Comparison of ENCODE assay signal across 1 cellular context in the genomic region with DNA sequence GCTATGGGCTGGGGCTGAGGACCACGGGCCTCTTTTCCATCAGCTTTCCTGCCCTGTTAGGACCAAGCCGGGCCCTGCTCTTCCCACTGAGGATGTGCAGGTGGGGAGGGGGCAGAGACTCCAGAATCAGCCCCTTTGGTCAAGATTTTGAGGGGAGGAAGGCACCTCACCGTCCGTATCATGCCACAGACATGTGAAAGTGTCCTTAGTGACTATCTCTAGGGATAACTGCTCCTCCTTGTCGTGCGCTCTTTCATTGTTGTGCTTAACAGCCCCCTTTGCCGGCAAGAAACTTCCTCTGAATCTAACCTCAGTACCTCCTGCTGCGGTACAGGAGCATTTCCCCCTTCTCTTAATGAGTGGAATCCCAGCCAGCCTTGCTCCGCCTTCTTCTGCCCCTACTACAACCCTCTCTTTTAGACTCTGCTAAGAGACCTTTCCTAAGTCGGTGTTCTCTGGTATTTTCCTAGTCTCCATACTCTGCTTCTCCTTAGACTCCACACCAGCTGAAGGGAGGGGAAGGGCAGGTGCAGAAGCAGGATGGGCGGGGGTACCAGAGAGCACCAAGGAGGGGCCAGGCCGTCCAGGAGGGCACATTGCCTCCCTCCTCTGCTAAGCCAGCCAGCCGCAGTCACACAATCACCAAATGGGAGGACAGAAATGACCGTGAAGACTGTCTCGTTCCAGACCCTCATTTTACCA.
TF ChIP-seq lines count a peak whose summit lies in the region.

No MANE protein-coding gene starts in this region.

TF ChIP-seq in SK-N-SH treated with all-trans-retinoic acid at 6 μM for 48 hours, 23 proteins besides CTCF, POLR2A, EP300 and RAD21 (continued from another document):
- TF ChIP-seq, protein P1, sequence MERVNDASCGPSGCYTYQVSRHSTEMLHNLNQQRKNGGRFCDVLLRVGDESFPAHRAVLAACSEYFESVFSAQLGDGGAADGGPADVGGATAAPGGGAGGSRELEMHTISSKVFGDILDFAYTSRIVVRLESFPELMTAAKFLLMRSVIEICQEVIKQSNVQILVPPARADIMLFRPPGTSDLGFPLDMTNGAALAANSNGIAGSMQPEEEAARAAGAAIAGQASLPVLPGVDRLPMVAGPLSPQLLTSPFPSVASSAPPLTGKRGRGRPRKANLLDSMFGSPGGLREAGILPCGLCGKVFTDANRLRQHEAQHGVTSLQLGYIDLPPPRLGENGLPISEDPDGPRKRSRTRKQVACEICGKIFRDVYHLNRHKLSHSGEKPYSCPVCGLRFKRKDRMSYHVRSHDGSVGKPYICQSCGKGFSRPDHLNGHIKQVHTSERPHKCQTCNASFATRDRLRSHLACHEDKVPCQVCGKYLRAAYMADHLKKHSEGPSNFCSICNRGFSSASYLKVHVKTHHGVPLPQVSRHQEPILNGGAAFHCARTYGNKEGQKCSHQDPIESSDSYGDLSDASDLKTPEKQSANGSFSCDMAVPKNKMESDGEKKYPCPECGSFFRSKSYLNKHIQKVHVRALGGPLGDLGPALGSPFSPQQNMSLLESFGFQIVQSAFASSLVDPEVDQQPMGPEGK (CRISPR knock-in tag; IDR thresholded peaks at IDR 0.05; ENCODE audit: borderline replicate concordance): no peak
- TF ChIP-seq ZFP3 (CRISPR knock-in tag; IDR thresholded peaks at IDR 0.05) (no peak), ESRRG (CRISPR knock-in tag; IDR thresholded peaks at IDR 0.05) (no peak), RARB (CRISPR knock-in tag; IDR thresholded peaks at IDR 0.05) (no peak), ZNF565 (CRISPR knock-in tag; conservative IDR thresholded peaks at IDR 0.05; ENCODE audit: low read depth) (no peak), BACH2 (CRISPR knock-in tag; IDR thresholded peaks at IDR 0.05; ENCODE audit: borderline replicate concordance) (no peak), ZFP30 (CRISPR knock-in tag; IDR thresholded peaks at IDR 0.05) (no peak)
TF ChIP-seq in SK-N-SH treated with all-trans-retinoic acid at 6 μM for 48 hours: peak in this region for 0.
